9 cellular contexts compared by ENCODE assay signal in the genomic region with DNA sequence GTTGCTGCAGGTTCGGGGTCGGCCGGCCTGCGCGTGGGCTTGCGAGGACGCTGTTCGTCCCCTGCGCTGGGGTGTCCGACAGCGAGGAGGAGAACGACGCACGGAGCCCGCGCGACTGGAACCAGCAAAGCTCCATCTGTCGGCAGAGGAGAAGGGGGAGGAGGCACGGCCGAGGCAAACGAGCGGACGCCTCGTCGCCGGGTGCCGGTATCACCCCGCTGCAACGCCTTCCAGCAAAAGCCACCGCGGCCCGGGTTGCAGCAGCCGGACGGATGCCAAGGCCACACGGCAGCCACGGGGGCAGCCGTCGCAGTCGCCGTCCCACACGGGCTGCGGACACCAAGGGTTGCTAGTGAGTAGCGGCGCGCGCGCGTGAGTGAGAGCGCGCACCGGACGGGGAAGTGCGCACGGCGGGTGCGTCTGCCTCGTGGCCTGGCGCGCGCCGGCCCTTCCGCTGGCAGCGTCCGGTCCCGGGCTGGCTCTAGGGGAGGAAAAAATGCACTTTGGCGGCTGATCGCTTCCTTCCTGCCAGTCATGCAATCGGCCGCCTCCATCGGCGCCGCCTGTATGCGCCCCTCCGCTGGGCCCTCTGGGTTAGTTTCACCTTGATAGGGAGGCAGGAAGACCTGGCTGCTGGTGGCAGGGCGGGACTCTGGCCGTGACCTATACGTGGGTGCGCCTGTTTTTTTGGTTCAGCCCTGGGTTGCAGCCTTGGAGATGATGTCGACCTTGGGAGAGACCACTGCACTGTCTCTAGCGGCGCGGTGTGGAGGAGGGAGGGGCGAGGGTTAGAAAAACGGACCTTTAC. TPM values are rescaled to one million over a fixed set of nuclear protein-coding genes. Genes with fewer than 3 reads are reported as not detected.
A peak's percentile ranks its signal among the peaks of the same experiment; 100 is the strongest.
DNase-seq lines count a peak whose midpoint lies in the region; ATAC-seq and TF ChIP-seq lines count a peak whose summit lies in the region.
"Had no signal": no experiment of that assay in that cellular context is flagged by ENCODE, and none has a peak within 500 bp of the region (broad histone marks: within the 10 kb centered on the region; RNA-seq: fewer than 3 reads in every experiment).

No MANE protein-coding gene starts in this region.

- POLR2A ChIA-PET in activated CD8-positive, alpha-beta T cell treated with anti-CD3 and anti-CD28 coated beads, Interleukin-2, amount 10 ng/mL, durations not matched to agents 7 days and 5 days (lab: Charles Lee): interaction anchor here (0.6 to 2.7 kb wide), 21 partner anchors 8 to 534 kb away, joined by 3 to 24 read pairs (median 5); a partner anchor contains a TSS

- no peaks in the 10 kb centered on the region for H3K36me3 ChIP-seq in BE2C

- no peaks in the 10 kb centered on the region for H3K27me3 ChIP-seq in BE2C

- H3K4me1 ChIP-seq in BE2C: peaks cover 16% of the 10 kb centered on the region

- peak overlapping the region; percentile 98 for H3K27ac Mint-ChIP-seq in activated CD8-positive, alpha-beta T cell treated with anti-CD3 and anti-CD28 coated beads, Interleukin-2, amount 10 ng/mL, durations not matched to agents 7 days and 5 days
- H3K27ac Mint-ChIP-seq in memory B cell: peak overlapping the region; percentile 98

- H3K4me1 Mint-ChIP-seq in activated CD8-positive, alpha-beta T cell treated with anti-CD3 and anti-CD28 coated beads, Interleukin-2, amount 10 ng/mL, durations not matched to agents 7 days and 5 days (ENCODE audit: low read depth): peaks cover 70% of the 10 kb centered on the region
- peaks cover 38% of the 10 kb centered on the region for H3K4me1 Mint-ChIP-seq in memory B cell

- peak overlapping the region; percentile 87 for H3K4me3 ChIP-seq in BE2C (ENCODE audit: low read depth, low read length)

- H3K9me3 Mint-ChIP-seq in activated CD8-positive, alpha-beta T cell treated with anti-CD3 and anti-CD28 coated beads, Interleukin-2, amount 10 ng/mL, durations not matched to agents 7 days and 5 days (ENCODE audit: insufficient read depth): peaks cover 6% of the 10 kb centered on the region
- no peaks in the 10 kb centered on the region for H3K9me3 Mint-ChIP-seq in memory B cell

- TF ChIP-seq CTCF in BE2C (IDR thresholded peaks at IDR 0.05; ENCODE audit: low read depth, low read length): peak; percentile 23; the same call in 1 of the 2 replicates

- ATAC-seq in GM18907 (IDR thresholded peaks at IDR 0.05; ENCODE audit: unreplicated experiment): peak; percentile 74
- ATAC-seq in HG03135 (IDR thresholded peaks at IDR 0.05; ENCODE audit: unreplicated experiment): peak; percentile 75
- ATAC-seq in activated CD8-positive, alpha-beta T cell treated with anti-CD3 and anti-CD28 coated beads, Interleukin-2, amount 10 ng/mL, durations not matched to agents 7 days and 5 days: peak; percentile 81
- peak; percentile 71 for ATAC-seq in memory B cell (ENCODE audit: low read depth)

- H3K4me3 Mint-ChIP-seq in activated CD8-positive, alpha-beta T cell treated with anti-CD3 and anti-CD28 coated beads, Interleukin-2, amount 10 ng/mL, durations not matched to agents 7 days and 5 days: peak overlapping the region; percentile 98
- H3K4me3 Mint-ChIP-seq in memory B cell: peak overlapping the region; percentile 98

- peaks cover 54% of the 10 kb centered on the region for H3K36me3 Mint-ChIP-seq in activated CD8-positive, alpha-beta T cell treated with anti-CD3 and anti-CD28 coated beads, Interleukin-2, amount 10 ng/mL, durations not matched to agents 7 days and 5 days (ENCODE audit: low read depth)
- H3K36me3 Mint-ChIP-seq in memory B cell: peaks cover 2% of the 10 kb centered on the region

- DNase-seq in BE2C (peak; percentile 81), NCI-H748 (lab: John Stamatoyannopoulos, UW; ENCODE audit: unreplicated experiment) (peak; percentile 85), memory B cell (ENCODE audit: low spot score in 2 of 2) (peak; percentile 73 to 83)
- peak; percentile 87 for DNase-seq in activated CD8-positive, alpha-beta T cell treated with anti-CD3 and anti-CD28 coated beads, Interleukin-2, amount 10 ng/mL, durations not matched to agents 7 days and 5 days
- DNase-seq in effector CD8-positive, alpha-beta T cell (lab: John Stamatoyannopoulos, UW): peak; percentile 43
- DNase-seq in stimulated activated CD8-positive, alpha-beta memory T cell treated with anti-CD3 and anti-CD28 coated beads, Interleukin-12 subunit alpha, Interleukin-12 subunit beta, amount 100 ng/mL, for 1 hour (ENCODE audit: low read depth): peak; percentile 36

- no peaks in the 10 kb centered on the region for H3K9me3 ChIP-seq in BE2C

- CTCF ChIA-PET in activated CD8-positive, alpha-beta T cell treated with anti-CD3 and anti-CD28 coated beads, Interleukin-2, amount 10 ng/mL, durations not matched to agents 7 days and 5 days (lab: Charles Lee): interaction anchor here (0.8 to 5.3 kb wide), 20 partner anchors 10 to 315 kb away, joined by 3 to 57 read pairs (median 5); a partner anchor contains a TSS

- no peaks in the 10 kb centered on the region for H3K27me3 Mint-ChIP-seq in activated CD8-positive, alpha-beta T cell treated with anti-CD3 and anti-CD28 coated beads, Interleukin-2, amount 10 ng/mL, durations not matched to agents 7 days and 5 days (ENCODE audit: low read depth)
- no peaks in the 10 kb centered on the region for H3K27me3 Mint-ChIP-seq in memory B cell

RNA-seq across cellular contexts. Expression of a gene that starts 0.4 kb away (rescaled TPM):
- polyA plus RNA-seq in BE2C (2012; ENCODE audit: insufficient read depth, insufficient read length, low read depth): 14.7 TPM
- 10 to 100 TPM; 67.6 TPM for total RNA-seq in activated CD8-positive, alpha-beta T cell treated with anti-CD3 and anti-CD28 coated beads, Interleukin-2, amount 10 ng/mL, durations not matched to agents 7 days and 5 days

RNA-seq across cellular contexts. Expression of a gene that starts 28.8 kb away (rescaled TPM):
- polyA plus RNA-seq in BE2C (2012; ENCODE audit: insufficient read depth, insufficient read length, low read depth): not detected
- total RNA-seq in activated CD8-positive, alpha-beta T cell treated with anti-CD3 and anti-CD28 coated beads, Interleukin-2, amount 10 ng/mL, durations not matched to agents 7 days and 5 days: under 1 TPM in 1 of 2 experiments, not detected in 1; 0.45 TPM
- total RNA-seq: glomerular endothelial cell had no signal

Comparison
In these comparisons a context has a peak if more than half of its experiments do, and no peak if none do; other contexts are left out.
1. Peak in every context shown above with its lines: DNase-seq, ATAC-seq and H3K4me3 ChIP-seq.
2. DNase-seq: peak in every context shown above with its lines; median percentile 87 in activated CD8-positive, alpha-beta T cell treated with anti-CD3 and anti-CD28 coated beads, Interleukin-2, amount 10 ng/mL, durations not matched to agents 7 days and 5 days; 85 in NCI-H748; 81 in BE2C; 78 in memory B cell; 43 in effector CD8-positive, alpha-beta T cell; 36 in stimulated activated CD8-positive, alpha-beta memory T cell treated with anti-CD3 and anti-CD28 coated beads, Interleukin-12 subunit alpha, Interleukin-12 subunit beta, amount 100 ng/mL, for 1 hour.